7 cellular contexts compared by ENCODE assay signal in the genomic region with DNA sequence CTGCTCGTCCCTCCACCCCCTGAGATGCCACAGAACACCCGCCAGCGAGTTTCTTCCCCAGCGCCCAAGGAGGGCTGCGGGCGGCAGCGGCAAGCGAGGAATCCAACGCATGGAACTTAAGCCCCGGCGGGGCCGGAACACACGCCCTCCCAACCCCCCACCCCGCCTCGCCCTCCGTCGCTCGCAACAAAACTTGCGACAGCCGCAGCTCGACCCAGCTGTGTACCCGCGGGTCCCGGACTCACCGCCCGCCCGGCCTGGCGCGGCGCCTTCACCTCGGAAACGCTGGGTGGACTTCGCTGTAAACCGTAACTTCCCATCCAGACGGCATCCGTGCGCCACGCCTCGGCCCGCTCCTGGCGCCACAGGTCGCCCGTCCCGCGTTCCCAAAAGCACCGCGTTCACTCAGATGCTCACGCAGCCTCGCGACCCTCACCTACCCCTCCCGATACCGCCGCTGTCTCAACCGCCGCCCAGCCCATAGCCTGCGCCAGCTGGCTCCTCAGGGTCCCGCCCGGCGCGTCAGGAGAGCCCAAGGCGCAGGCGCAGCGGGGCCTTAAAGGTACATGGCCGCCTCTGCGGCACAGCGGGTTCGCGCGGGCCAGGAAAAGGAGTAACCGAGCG. TPM values are rescaled to one million over a fixed set of nuclear protein-coding genes. Genes with fewer than 3 reads are reported as not detected.
DNase-seq lines count a peak whose midpoint lies in the region; ATAC-seq, FAIRE-seq and TF ChIP-seq lines count a peak whose summit lies in the region.
"Not testable (repeated sequence)": the region's sequence is repeated elsewhere in the genome, so short reads cannot be mapped to it uniquely, and the experiment has no call there.

A gene with protein sequence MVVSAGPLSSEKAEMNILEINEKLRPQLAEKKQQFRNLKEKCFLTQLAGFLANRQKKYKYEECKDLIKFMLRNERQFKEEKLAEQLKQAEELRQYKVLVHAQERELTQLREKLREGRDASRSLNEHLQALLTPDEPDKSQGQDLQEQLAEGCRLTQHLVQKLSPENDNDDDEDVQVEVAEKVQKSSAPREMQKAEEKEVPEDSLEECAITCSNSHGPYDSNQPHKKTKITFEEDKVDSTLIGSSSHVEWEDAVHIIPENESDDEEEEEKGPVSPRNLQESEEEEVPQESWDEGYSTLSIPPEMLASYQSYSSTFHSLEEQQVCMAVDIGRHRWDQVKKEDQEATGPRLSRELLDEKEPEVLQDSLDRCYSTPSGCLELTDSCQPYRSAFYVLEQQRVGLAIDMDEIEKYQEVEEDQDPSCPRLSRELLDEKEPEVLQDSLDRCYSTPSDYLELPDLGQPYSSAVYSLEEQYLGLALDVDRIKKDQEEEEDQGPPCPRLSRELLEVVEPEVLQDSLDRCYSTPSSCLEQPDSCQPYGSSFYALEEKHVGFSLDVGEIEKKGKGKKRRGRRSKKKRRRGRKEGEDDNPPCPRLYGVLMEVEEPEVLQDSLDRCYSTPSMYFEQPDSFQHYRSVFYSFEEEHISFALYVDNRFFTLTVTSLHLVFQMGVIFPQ (minus strand): TSS at position 534 of the 624 bp plus-strand sequence. CDS start 21,666 bp downstream, outside the sequence.

- H4K20me1 ChIP-seq in smooth muscle cell (ENCODE audit: low read depth): not testable (repeated sequence)

- H3K4me1 ChIP-seq in kidney (ENCODE audit: control insufficient read depth in 1 of 2, insufficient read depth in 1 of 2, low read depth in 1 of 2, low read length in 2 of 2); smooth muscle cell (ENCODE audit: low read depth): not testable (repeated sequence)

- WGBS in smooth muscle cell (ENCODE audit: low lambda C conversion rate): 1% methylated on average over 39 of the region's 71 CpGs

- H3K27ac ChIP-seq in kidney (ENCODE audit: low read depth in 2 of 2, low read length in 2 of 2); smooth muscle cell (ENCODE audit: low read depth): not testable (repeated sequence)

- not testable (repeated sequence) for H3K9ac ChIP-seq in kidney (ENCODE audit: low read length in 2 of 2); smooth muscle cell (ENCODE audit: low read depth)

- not testable (repeated sequence) for H3K79me2 ChIP-seq in smooth muscle cell (ENCODE audit: low read depth)

- not testable (repeated sequence) for H2AFZ ChIP-seq in smooth muscle cell (ENCODE audit: low read depth)

- DNase-seq in NCI-H446 (lab: John Stamatoyannopoulos, UW): peak; percentile 51 to 78
- peak; percentile 66 to 69 for DNase-seq in activated CD4-positive, alpha-beta T cell treated with anti-CD3 and anti-CD28 coated beads, Interleukin-2, amount 50 U/mL, for 4 hours
- peak; percentile 50 for DNase-seq in choroid plexus epithelial cell (ENCODE audit: low read depth)
- DNase-seq in kidney: peak; percentile 91
- peak; percentile 19 for DNase-seq in smooth muscle cell (lab: John Stamatoyannopoulos, UW; ENCODE audit: unreplicated experiment)

- not testable (repeated sequence) for H3K27me3 ChIP-seq in smooth muscle cell (ENCODE audit: low read depth)

- intact Hi-C loops in kidney (cut with DNase I): not testable (repeated sequence)

- ATAC-seq in GM18909 (IDR thresholded peaks at IDR 0.05; ENCODE audit: poor library complexity, unreplicated experiment) (peak; percentile 98), HG03097 (IDR thresholded peaks at IDR 0.05; ENCODE audit: low FRiP score, unreplicated experiment) (peak; percentile 97)

- H3K9me3 ChIP-seq in kidney (ENCODE audit: control insufficient read depth in 1 of 2, low read length in 2 of 2); smooth muscle cell (replicated peaks; ENCODE audit: low read depth): not testable (repeated sequence)

- H3K4me2 ChIP-seq in smooth muscle cell: peak within 1 kb of the TSS; percentile 84

- not testable (repeated sequence) for H3K36me3 ChIP-seq in kidney (ENCODE audit: control insufficient read depth in 1 of 2, insufficient read depth in 2 of 2, low read length in 2 of 2); smooth muscle cell (ENCODE audit: low read depth)

- H3K4me3 ChIP-seq in choroid plexus epithelial cell (ENCODE audit: low read depth, low read length) (peak within 1 kb of the TSS; percentile 67), kidney (ENCODE audit: low read length in 2 of 2) (peak within 1 kb of the TSS; percentile 14 to 46), smooth muscle cell (peak within 1 kb of the TSS; percentile 74)

- TF ChIP-seq CTCF in choroid plexus epithelial cell (conservative IDR thresholded peaks at IDR 0.05; ENCODE audit: low read depth, low read length); kidney (IDR thresholded peaks at IDR 0.05; ENCODE audit: borderline replicate concordance, extremely low read depth, insufficient read depth); smooth muscle cell (IDR thresholded peaks at IDR 0.05; ENCODE audit: borderline replicate concordance, insufficient read depth, poor library complexity, severe bottlenecking): not testable (repeated sequence)

- FAIRE-seq in kidney (lab: Jason Lieb, UNC): not testable (repeated sequence)

- H3F3A ChIP-seq in smooth muscle cell (ENCODE audit: low read depth): not testable (repeated sequence)

RNA-seq across cellular contexts. Expression of the gene that starts here (rescaled TPM):
- total RNA-seq in kidney: 44.9 TPM
- polyA plus RNA-seq in kidney (ENCODE audit: insufficient read depth, low read depth, low replicate concordance): 7.0 TPM
- total RNA-seq in smooth muscle cell: 18.5 and 23.2 TPM in 2 replicates
- 22.4 and 23.7 TPM in 2 replicates for polyA plus RNA-seq in smooth muscle cell

Comparison
In these comparisons a context has a peak if more than half of its experiments do, and no peak if none do; other contexts are left out.
1. DNase-seq: peak in every context shown above with its lines; median percentile 91 in kidney; 68 in activated CD4-positive, alpha-beta T cell treated with anti-CD3 and anti-CD28 coated beads, Interleukin-2, amount 50 U/mL, for 4 hours; 64 in NCI-H446; 50 in choroid plexus epithelial cell; 19 in smooth muscle cell.